24 cellular contexts compared by ENCODE assay signal in genomic region chr2:7480431-7480830, GRCh38.
"Had no signal": no experiment of that assay in that cellular context is flagged by ENCODE, and none has a peak within 500 bp of the region (broad histone marks: within the 10 kb centered on the region; RNA-seq: fewer than 3 reads in every experiment).

No MANE protein-coding gene starts in this region.

- DNase-seq: colonic mucosa; dermis blood vessel endothelial cell; esophagus squamous epithelium; kidney; left cardiac atrium; left ventricle myocardium inferior; lower lobe of right lung; mesenchymal stem cell; midbrain; nucleus accumbens; ovary; right cardiac atrium; small intestine; stimulated activated CD4-positive, alpha-beta T cell treated with anti-CD3 and anti-CD28 coated beads, Interleukin-12 subunit alpha, Interleukin-12 subunit beta, amount 100 ng/mL, for 4 hours; stimulated activated CD4-positive, alpha-beta T cell treated with anti-CD3 and anti-CD28 coated beads, Interleukin-4, amount 100 ng/mL, for 1 hour; stimulated activated CD8-positive, alpha-beta memory T cell treated with anti-CD3 and anti-CD28 coated beads, Interleukin-4, amount 100 ng/mL, for 48 hours; stomach; substantia nigra; transverse colon had no signal

- H3K4me3 Mint-ChIP-seq: natural killer cell treated with Interleukin-12 subunit alpha and Interleukin-12 subunit beta and Interleukin-15 and Interleukin-18, amount 100 ng/mL, for 72 hours; neural progenitor cell; stimulated activated memory B cell treated with anti-CD40 and anti-IgM and Interleukin-4, amounts not matched to agents 10 μg/mL and 1 μg/mL and 100 μg/mL, for 72 hours had no signal

- H3K36me3 ChIP-seq: colonic mucosa, esophagus squamous epithelium, gastroesophageal sphincter, left ventricle myocardium inferior, lower lobe of right lung, neural progenitor cell, ovary, stomach, thoracic aorta, transverse colon had no signal

- H3K9ac ChIP-seq: neural progenitor cell had no signal

- H2AFZ ChIP-seq: neural progenitor cell had no signal

- H3K4me1 ChIP-seq: colonic mucosa, esophagus squamous epithelium, gastroesophageal sphincter, left ventricle myocardium inferior, lower lobe of right lung, neural progenitor cell, stomach, transverse colon had no signal

- H3K27ac Mint-ChIP-seq: natural killer cell treated with Interleukin-12 subunit alpha and Interleukin-12 subunit beta and Interleukin-15 and Interleukin-18, amount 100 ng/mL, for 72 hours; neural progenitor cell; stimulated activated memory B cell treated with anti-CD40 and anti-IgM and Interleukin-4, amounts not matched to agents 10 μg/mL and 1 μg/mL and 100 μg/mL, for 72 hours had no signal

- H3K9me3 ChIP-seq: colonic mucosa, esophagus squamous epithelium, lower lobe of right lung, ovary, transverse colon had no signal

- H3K27me3 Mint-ChIP-seq: natural killer cell treated with Interleukin-12 subunit alpha and Interleukin-12 subunit beta and Interleukin-15 and Interleukin-18, amount 100 ng/mL, for 72 hours had no signal

- H3K4me1 Mint-ChIP-seq: neural progenitor cell; stimulated activated memory B cell treated with anti-CD40 and anti-IgM and Interleukin-4, amounts not matched to agents 10 μg/mL and 1 μg/mL and 100 μg/mL, for 72 hours had no signal

- H3K4me2 ChIP-seq: neural progenitor cell had no signal

- H3K4me3 ChIP-seq: colonic mucosa, esophagus squamous epithelium, gastroesophageal sphincter, left ventricle myocardium inferior, lower lobe of right lung, neural progenitor cell, ovary, stomach, thoracic aorta, transverse colon had no signal

- H3K27me3 ChIP-seq: colonic mucosa, esophagus squamous epithelium, gastroesophageal sphincter, neural progenitor cell, ovary, stomach, transverse colon had no signal

- H3K36me3 Mint-ChIP-seq: stimulated activated memory B cell treated with anti-CD40 and anti-IgM and Interleukin-4, amounts not matched to agents 10 μg/mL and 1 μg/mL and 100 μg/mL, for 72 hours had no signal

- H3K27ac ChIP-seq: colonic mucosa, esophagus squamous epithelium, gastroesophageal sphincter, left ventricle myocardium inferior, lower lobe of right lung, neural progenitor cell, ovary, stomach, thoracic aorta, transverse colon had no signal

- ATAC-seq: gastroesophageal sphincter; left cardiac atrium; lower lobe of right lung; natural killer cell treated with Interleukin-12 subunit alpha and Interleukin-12 subunit beta and Interleukin-15 and Interleukin-18, amount 100 ng/mL, for 72 hours; right cardiac atrium; stimulated activated memory B cell treated with anti-CD40 and anti-IgM and Interleukin-4, amounts not matched to agents 10 μg/mL and 1 μg/mL and 100 μg/mL, for 72 hours had no signal
